ENCODE assay signal across 10 cellular contexts in genomic region chr10:21702633-21703111, GRCh38.
DNase-seq lines count a peak whose midpoint lies in the region; ATAC-seq, FAIRE-seq and TF ChIP-seq lines count a peak whose summit lies in the region.
"Had no signal": no experiment of that assay in that cellular context is flagged by ENCODE, and none has a peak within 500 bp of the region (broad histone marks: within the 10 kb centered on the region; RNA-seq: fewer than 3 reads in every experiment).

No MANE protein-coding gene starts in this region.

- CTCF ChIA-PET in activated CD8-positive, alpha-beta T cell treated with anti-CD3 and anti-CD28 coated beads for 36 hours (lab: Charles Lee) = no interaction called here

- ATAC-seq in DND-41 (ENCODE audit: insufficient read depth, low read depth) = peak; percentile 83
- ATAC-seq in GM19351 (IDR thresholded peaks at IDR 0.05; ENCODE audit: unreplicated experiment) = peak; percentile 82
- peak; percentile 62 for ATAC-seq in HG03135 (IDR thresholded peaks at IDR 0.05; ENCODE audit: unreplicated experiment)
- peak; percentile 58 for ATAC-seq in activated CD8-positive, alpha-beta T cell treated with anti-CD3 and anti-CD28 coated beads for 36 hours
- no peak for ATAC-seq in omental fat pad (ENCODE audit: low FRiP score)
- ATAC-seq: left ventricle myocardium superior had no signal

- H3K27me3 Mint-ChIP-seq in activated CD8-positive, alpha-beta T cell treated with anti-CD3 and anti-CD28 coated beads for 36 hours = no peaks in the 10 kb centered on the region

- peaks cover 59% of the 10 kb centered on the region for H3K36me3 Mint-ChIP-seq in activated CD8-positive, alpha-beta T cell treated with anti-CD3 and anti-CD28 coated beads for 36 hours (ENCODE audit: low read depth)

- H3K9me3 ChIP-seq in DND-41 (ENCODE audit: insufficient read depth, low read length, severe bottlenecking) (peaks cover 15% of the 10 kb centered on the region), stomach (peaks cover 0 to 17% (median 13%) of the 10 kb centered on the region in 4 donors)

- FAIRE-seq in D721Med (lab: Jason Lieb, UNC) = no peak

- TF ChIP-seq CTCF in DND-41 (IDR thresholded peaks at IDR 0.05; ENCODE audit: borderline replicate concordance, extremely low read depth, low read length, poor library complexity, severe bottlenecking) = no peak
- no peak for TF ChIP-seq CTCF in activated CD8-positive, alpha-beta T cell treated with anti-CD3 and anti-CD28 coated beads for 36 hours (IDR thresholded peaks at IDR 0.05)
- no peak for TF ChIP-seq CTCF in omental fat pad (IDR thresholded peaks at IDR 0.05)
- TF ChIP-seq CTCF in D721Med (IDR thresholded peaks at IDR 0.05; ENCODE audit: insufficient read depth, missing control alignments) = no peak
- TF ChIP-seq CTCF in stomach (IDR thresholded peaks at IDR 0.05) = no peak

- H3K9ac ChIP-seq in DND-41 (ENCODE audit: low read depth, low read length) = peak overlapping the region; percentile 17; the same call in 1 of the 2 replicates

- H3K27ac ChIP-seq in DND-41 (ENCODE audit: low read length) (peak overlapping the region; percentile 71), stomach (no peak overlapping the region)

- POLR2A ChIA-PET in activated CD8-positive, alpha-beta T cell treated with anti-CD3 and anti-CD28 coated beads for 36 hours (lab: Charles Lee) = no interaction called here

- H3K36me3 ChIP-seq in DND-41 (ENCODE audit: insufficient read depth, low read length) (peaks cover 33% of the 10 kb centered on the region), stomach (peaks cover 0 to 14% (median 5%) of the 10 kb centered on the region in 4 donors)

- WGBS in stomach, 5 donors = 48 to 68% (median 53%) methylated on average over 2 of the region's 2 CpGs

- H3K4me1 ChIP-seq in DND-41 (ENCODE audit: insufficient read depth, low read length) (peaks cover 31% of the 10 kb centered on the region), stomach (no peaks in the 10 kb centered on the region)

- H3K4me3 Mint-ChIP-seq in activated CD8-positive, alpha-beta T cell treated with anti-CD3 and anti-CD28 coated beads for 36 hours = peak overlapping the region; percentile 24

- DNase-seq in DND-41 (no peak), omental fat pad (ENCODE audit: low spot score) (no peak), D721Med (ENCODE audit: insufficient read length, low spot score) (no peak), stomach (no peak), posterior vena cava (ENCODE audit: low spot score) (no peak)
- DNase-seq in activated CD8-positive, alpha-beta T cell treated with anti-CD3 and anti-CD28 coated beads for 36 hours = no peak
- DNase-seq: activated CD4-positive, alpha-beta T cell treated with anti-CD3 and anti-CD28 coated beads, Interleukin-2, amount 50 U/mL, for 4 hours; left ventricle myocardium superior had no signal

- intact Hi-C loops in activated CD8-positive, alpha-beta T cell treated with anti-CD3 and anti-CD28 coated beads for 36 hours (cut with micrococcal nuclease) = no loop called here
- intact Hi-C loops in stomach (cut with DNase I; ENCODE audit: low total_unique reads) = no loop called here
- intact Hi-C loops in posterior vena cava (cut with DNase I) = loop anchor here in 1 of 2 donors (5.0 kb wide), 1 partner anchor 920 kb away; no protein-coding TSS in a partner anchor

- H4K20me1 ChIP-seq in DND-41 (ENCODE audit: insufficient read depth, low read length) = peaks cover 42% of the 10 kb centered on the region

- no peak for TF ChIP-seq EP300 in stomach (IDR thresholded peaks at IDR 0.05)

- H3K27ac Mint-ChIP-seq in activated CD8-positive, alpha-beta T cell treated with anti-CD3 and anti-CD28 coated beads for 36 hours = peak overlapping the region; percentile 33

- H3K4me2 ChIP-seq in DND-41 (ENCODE audit: insufficient read depth, low read length) = peak overlapping the region; percentile 54

- H3K27me3 ChIP-seq in DND-41 (ENCODE audit: insufficient read depth, low read length, poor library complexity) (no peaks in the 10 kb centered on the region), stomach (no peaks in the 10 kb centered on the region)

- TF ChIP-seq POLR2A in stomach (IDR thresholded peaks at IDR 0.05) = no peak

- peaks cover 23% of the 10 kb centered on the region for H3K9me3 Mint-ChIP-seq in activated CD8-positive, alpha-beta T cell treated with anti-CD3 and anti-CD28 coated beads for 36 hours

- H3K4me3 ChIP-seq in DND-41 (ENCODE audit: low read depth in 1 of 2, low read length in 2 of 2) = peak overlapping the region in 1 of 2 experiments; percentile 36; a peak in 1 of 4 replicates
- H3K4me3 ChIP-seq in stomach = no peak overlapping the region

- peaks cover 27% of the 10 kb centered on the region for H3K4me1 Mint-ChIP-seq in activated CD8-positive, alpha-beta T cell treated with anti-CD3 and anti-CD28 coated beads for 36 hours (ENCODE audit: low read depth)

- H3K79me2 ChIP-seq in DND-41 (ENCODE audit: insufficient read depth, low read length) = peaks cover 73% of the 10 kb centered on the region

- H2AFZ ChIP-seq in DND-41 (ENCODE audit: low read depth, low read length) = no peak overlapping the region
